Comparison of ENCODE assay signal across 21 cellular contexts in the genomic region with DNA sequence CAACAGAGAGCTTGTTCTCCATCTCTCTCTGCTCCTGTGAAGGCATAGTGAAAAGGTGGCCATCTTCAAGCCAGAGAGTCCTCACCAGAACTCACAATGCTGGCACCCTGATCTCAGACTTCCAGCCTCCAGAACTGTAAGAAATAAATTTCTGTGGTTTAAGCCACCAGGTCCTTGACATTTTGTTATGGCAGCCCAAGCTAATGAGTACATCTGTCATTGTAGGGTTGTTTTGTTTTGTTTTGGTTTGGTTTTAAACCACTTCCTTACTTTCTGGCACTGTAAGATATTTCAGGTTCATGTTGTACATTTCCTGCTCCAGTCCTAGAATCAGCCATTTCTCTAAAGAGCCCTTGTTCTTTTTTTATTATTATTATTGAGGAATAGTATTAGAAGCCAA.
"Had no signal": no experiment of that assay in that cellular context is flagged by ENCODE, and none has a peak within 500 bp of the region (broad histone marks: within the 10 kb centered on the region; RNA-seq: fewer than 3 reads in every experiment).

No MANE protein-coding gene starts in this region.

- H3K36me3 Mint-ChIP-seq: activated naive CD8-positive, alpha-beta T cell; naive thymus-derived CD4-positive, alpha-beta T cell had no signal

- H3K9me3 Mint-ChIP-seq: activated CD4-positive, alpha-beta memory T cell treated with anti-CD3 and anti-CD28 coated beads, Interleukin-2, amount 10 ng/mL, durations not matched to agents 7 days and 5 days; central memory CD8-positive, alpha-beta T cell had no signal

- H3K27me3 Mint-ChIP-seq: activated CD4-positive, alpha-beta memory T cell treated with anti-CD3 and anti-CD28 coated beads, Interleukin-2, amount 10 ng/mL, durations not matched to agents 7 days and 5 days; activated naive CD8-positive, alpha-beta T cell; central memory CD8-positive, alpha-beta T cell had no signal

- H3K27ac Mint-ChIP-seq: activated CD4-positive, alpha-beta memory T cell treated with anti-CD3 and anti-CD28 coated beads, Interleukin-2, amount 10 ng/mL, durations not matched to agents 7 days and 5 days; activated naive CD8-positive, alpha-beta T cell; naive thymus-derived CD4-positive, alpha-beta T cell had no signal

- DNase-seq: activated CD4-positive, alpha-beta memory T cell treated with anti-CD3 and anti-CD28 coated beads, Interleukin-2, amount 10 ng/mL, durations not matched to agents 7 days and 5 days; activated CD8-positive, alpha-beta memory T cell treated with anti-CD3 and anti-CD28 coated beads, Interleukin-2, amount 50 U/mL, for 4 hours; activated effector memory CD4-positive, alpha-beta T cell treated with anti-CD3 and anti-CD28 coated beads, Interleukin-2, amount 50 U/mL, for 16 hours; activated T-cell treated with anti-CD3 and anti-CD28 coated beads, Interleukin-2, amount 50 U/mL, for 48 hours; brain microvascular endothelial cell; cortex of kidney; effector memory CD4-positive, alpha-beta T cell; foreskin keratinocyte; glutamatergic neuron; hypothalamus; kidney; left ventricle myocardium inferior; mucosa of descending colon; naive thymus-derived CD4-positive, alpha-beta T cell; ovary; right lobe of liver; stimulated activated naive CD8-positive, alpha-beta T cell treated with anti-CD3 and anti-CD28 coated beads, Interleukin-15, Interleukin-2, amounts not matched to agents 100 U/mL and 50 U/mL, for 24 hours; T1000; trophoblast cell had no signal

- H3K4me3 Mint-ChIP-seq: activated CD4-positive, alpha-beta memory T cell treated with anti-CD3 and anti-CD28 coated beads, Interleukin-2, amount 10 ng/mL, durations not matched to agents 7 days and 5 days; activated naive CD8-positive, alpha-beta T cell; central memory CD8-positive, alpha-beta T cell; naive thymus-derived CD4-positive, alpha-beta T cell had no signal

- H3K4me1 Mint-ChIP-seq: activated CD4-positive, alpha-beta memory T cell treated with anti-CD3 and anti-CD28 coated beads, Interleukin-2, amount 10 ng/mL, durations not matched to agents 7 days and 5 days; central memory CD8-positive, alpha-beta T cell had no signal

- ATAC-seq: foreskin keratinocyte; mucosa of descending colon; naive thymus-derived CD4-positive, alpha-beta T cell; right lobe of liver; stimulated activated naive CD8-positive, alpha-beta T cell treated with anti-CD3 and anti-CD28 coated beads, Interleukin-15, Interleukin-2, amounts not matched to agents 100 U/mL and 50 U/mL, for 24 hours had no signal
